Comparison of ENCODE assay signal across 9 cellular contexts in genomic region chr10:133158756-133159610, GRCh38. TPM values are rescaled to one million over a fixed set of nuclear protein-coding genes. Genes with fewer than 3 reads are reported as not detected.
A peak's percentile ranks its signal among the peaks of the same experiment; 100 is the strongest.
DNase-seq lines count a peak whose midpoint lies in the region; ATAC-seq and TF ChIP-seq lines count a peak whose summit lies in the region.
"Had no signal": no experiment of that assay in that cellular context is flagged by ENCODE, and none has a peak within 500 bp of the region (broad histone marks: within the 10 kb centered on the region; RNA-seq: fewer than 3 reads in every experiment).

No MANE protein-coding gene starts in this region.

- no peaks in the 10 kb centered on the region for H3K9me3 Mint-ChIP-seq in stimulated activated effector memory CD8-positive, alpha-beta T cell treated with anti-CD3 and anti-CD28 coated beads, Interleukin-12 subunit alpha, Interleukin-12 subunit beta, amount 100 ng/mL, for 72 hours
- H3K9me3 Mint-ChIP-seq: activated B cell treated with CpG ODN at 0.5 μM for 24 hours had no signal

- H3K4me3 Mint-ChIP-seq in stimulated activated effector memory CD8-positive, alpha-beta T cell treated with anti-CD3 and anti-CD28 coated beads, Interleukin-12 subunit alpha, Interleukin-12 subunit beta, amount 100 ng/mL, for 72 hours: peak overlapping the region; percentile 35
- H3K4me3 Mint-ChIP-seq: activated B cell treated with CpG ODN at 0.5 μM for 24 hours had no signal

- no peak overlapping the region for H3K4me3 ChIP-seq in Peyer's patch

- H3K36me3 Mint-ChIP-seq in stimulated activated effector memory CD8-positive, alpha-beta T cell treated with anti-CD3 and anti-CD28 coated beads, Interleukin-12 subunit alpha, Interleukin-12 subunit beta, amount 100 ng/mL, for 72 hours: no peaks in the 10 kb centered on the region

- H3K9me3 ChIP-seq in Peyer's patch: no peaks in the 10 kb centered on the region

- peaks cover 0 to 19% of the 10 kb centered on the region in 2 donors for H3K27me3 ChIP-seq in Peyer's patch

- H3K4me1 Mint-ChIP-seq in stimulated activated effector memory CD8-positive, alpha-beta T cell treated with anti-CD3 and anti-CD28 coated beads, Interleukin-12 subunit alpha, Interleukin-12 subunit beta, amount 100 ng/mL, for 72 hours: no peaks in the 10 kb centered on the region

- DNase-seq in NCI-H82 (lab: John Stamatoyannopoulos, UW) (peak; percentile 23), NCI-H82 treated with DMSO at 0.1 percent for 48 hours (lab: John Stamatoyannopoulos, UW; ENCODE audit: unreplicated experiment) (no peak), Peyer's patch (peak in 2 of 3 donors; percentile 40 to 46), kidney tubule cell (ENCODE audit: low spot score) (peak; percentile 5), NCI-H446 (lab: John Stamatoyannopoulos, UW) (no peak)
- DNase-seq in stimulated activated effector memory CD8-positive, alpha-beta T cell treated with anti-CD3 and anti-CD28 coated beads, Interleukin-12 subunit alpha, Interleukin-12 subunit beta, amount 100 ng/mL, for 72 hours (ENCODE audit: low spot score in 2 of 2): no peak
- DNase-seq: activated B cell treated with CpG ODN at 0.5 μM for 24 hours had no signal

- no peak overlapping the region for H3K27ac ChIP-seq in Peyer's patch

- no peak for ATAC-seq in stimulated activated effector memory CD8-positive, alpha-beta T cell treated with anti-CD3 and anti-CD28 coated beads, Interleukin-12 subunit alpha, Interleukin-12 subunit beta, amount 100 ng/mL, for 72 hours
- ATAC-seq in GM21423 (IDR thresholded peaks at IDR 0.05; ENCODE audit: unreplicated experiment) (no peak), HG03354 (IDR thresholded peaks at IDR 0.05; ENCODE audit: poor library complexity, severe bottlenecking, unreplicated experiment) (no peak)

- no peaks in the 10 kb centered on the region for H3K36me3 ChIP-seq in Peyer's patch

- no peak overlapping the region for H3K27ac Mint-ChIP-seq in stimulated activated effector memory CD8-positive, alpha-beta T cell treated with anti-CD3 and anti-CD28 coated beads, Interleukin-12 subunit alpha, Interleukin-12 subunit beta, amount 100 ng/mL, for 72 hours
- H3K27ac Mint-ChIP-seq: activated B cell treated with CpG ODN at 0.5 μM for 24 hours had no signal

- no peak for TF ChIP-seq POLR2A in Peyer's patch (IDR thresholded peaks at IDR 0.05)

- peaks cover 0 to 14% (median 7%) of the 10 kb centered on the region in 4 donors for H3K4me1 ChIP-seq in Peyer's patch

- TF ChIP-seq CTCF in Peyer's patch (IDR thresholded peaks at IDR 0.05): no peak

RNA-seq across cellular contexts. Expression of gene KNDC1, which starts 1.0 kb away (rescaled TPM):
- total RNA-seq in Peyer's patch: 1 to 10 TPM in 1 of 4 donors, under 1 TPM in 1, not detected in 2; 0.27 to 1.7 TPM

Comparison
In these comparisons a context has a peak if more than half of its experiments do, and no peak if none do; other contexts are left out.
1. DNase-seq: peak in NCI-H82 (single experiment), Peyer's patch (2 of 3) and kidney tubule cell (single experiment); none in NCI-H82 treated with DMSO at 0.1 percent for 48 hours (single experiment), stimulated activated effector memory CD8-positive, alpha-beta T cell treated with anti-CD3 and anti-CD28 coated beads, Interleukin-12 subunit alpha, Interleukin-12 subunit beta, amount 100 ng/mL, for 72 hours (0 of 2) and NCI-H446 (0 of 2).